In the genomic region with DNA sequence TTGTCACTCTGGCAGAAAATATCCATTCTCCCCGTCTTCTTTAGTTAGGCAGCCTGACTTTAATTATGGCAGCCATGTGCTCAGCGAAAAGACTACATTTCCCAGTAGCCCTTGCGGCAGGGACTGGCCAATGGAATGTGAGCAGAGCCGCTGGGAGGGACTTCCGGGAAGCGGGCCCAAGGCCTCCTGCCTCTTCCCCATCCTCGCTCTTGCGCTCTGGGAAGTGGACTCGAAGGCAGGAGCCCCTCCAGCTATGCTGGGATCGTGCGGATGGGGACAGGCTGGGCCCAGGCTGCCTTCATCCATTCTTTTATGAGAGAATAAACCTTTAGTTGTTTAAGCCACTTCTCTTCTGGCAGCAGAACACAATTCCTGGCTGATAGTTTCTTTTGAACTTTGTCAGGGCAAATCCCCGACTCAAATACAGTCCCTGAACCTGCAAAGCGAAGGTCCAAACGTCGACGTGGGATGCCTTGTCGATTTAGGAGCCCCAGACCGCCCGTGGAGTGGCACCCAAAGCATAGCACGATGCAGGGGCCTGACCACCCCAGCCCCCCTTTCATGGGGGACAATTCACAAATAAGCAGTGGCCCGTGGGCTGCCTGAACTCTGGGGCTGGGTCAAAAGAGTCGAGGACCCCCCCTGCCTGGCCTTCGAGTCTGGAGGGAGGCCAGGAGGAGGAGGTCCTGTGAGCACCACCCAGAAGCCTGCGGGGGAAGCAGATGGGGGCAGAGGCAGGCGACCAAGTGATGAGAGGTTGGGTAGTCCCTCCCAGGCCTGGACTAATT, we compare ENCODE assay signal across 8 cellular contexts. TPM values are rescaled to one million over a fixed set of nuclear protein-coding genes. Genes with fewer than 3 reads are reported as not detected.
A peak's percentile ranks its signal among the peaks of the same experiment; 100 is the strongest.
DNase-seq lines count a peak whose midpoint lies in the region; ATAC-seq, FAIRE-seq and TF ChIP-seq lines count a peak whose summit lies in the region.

No MANE protein-coding gene starts in this region.

- H3K27ac Mint-ChIP-seq in MCF 10A (ENCODE audit: low read depth, unreplicated experiment): peak overlapping the region; percentile 63

- POLR2A ChIA-PET in A673 (lab: Charles Lee; ENCODE audit: low non-redundant PET): no interaction called here
- POLR2A ChIA-PET in MCF 10A (lab: Yijun Ruan, JAX): no interaction called here

- H3K4me1 ChIP-seq in A673 (ENCODE audit: insufficient read depth, low read length, poor library complexity, severe bottlenecking) (no peaks in the 10 kb centered on the region), keratinocyte (ENCODE audit: control insufficient read depth, extremely low read depth, insufficient read depth, low read length) (no peaks in the 10 kb centered on the region)

- H3K27me3 ChIP-seq in A673 (replicated peaks; ENCODE audit: insufficient read depth, low read depth, low read length, poor library complexity) (no peaks in the 10 kb centered on the region), WERI-Rb-1 (ENCODE audit: insufficient read depth, low read depth, severe bottlenecking) (no peaks in the 10 kb centered on the region), keratinocyte (ENCODE audit: control insufficient read depth, extremely low read depth, insufficient read depth, low read length) (no peaks in the 10 kb centered on the region)

- peaks cover 7% of the 10 kb centered on the region for H3K9me3 Mint-ChIP-seq in MCF 10A (ENCODE audit: unreplicated experiment)

- no peaks in the 10 kb centered on the region for H3K27me3 Mint-ChIP-seq in MCF 10A (ENCODE audit: insufficient read depth, unreplicated experiment)

- H3K36me3 ChIP-seq in A673 (ENCODE audit: insufficient read depth, low read length, poor library complexity, severe bottlenecking) (no peaks in the 10 kb centered on the region), WERI-Rb-1 (no peaks in the 10 kb centered on the region), keratinocyte (ENCODE audit: control insufficient read depth in 2 of 2, extremely low read depth in 1 of 2, insufficient read depth in 2 of 2, low read length in 2 of 2) (no peaks in the 10 kb centered on the region)

- H3K9me3 ChIP-seq in A673 (ENCODE audit: low read depth, low read length, poor library complexity, severe bottlenecking): no peaks in the 10 kb centered on the region
- H3K9me3 ChIP-seq in WERI-Rb-1 (ENCODE audit: severe bottlenecking): no peaks in the 10 kb centered on the region
- H3K9me3 ChIP-seq in keratinocyte (ENCODE audit: control insufficient read depth, low read depth, low read length): no peaks in the 10 kb centered on the region

- H3K4me3 Mint-ChIP-seq in MCF 10A (ENCODE audit: unreplicated experiment): no peak overlapping the region

- CTCF ChIA-PET in A673 (lab: Charles Lee) (no interaction called here), MCF 10A (lab: Yijun Ruan, JAX) (interaction anchor here (1.4 to 5.5 kb wide), 4 partner anchors 9 to 135 kb away, joined by 5 to 38 read pairs (median 12); no protein-coding TSS in a partner anchor)

- no peak overlapping the region for H3K4me2 ChIP-seq in keratinocyte (ENCODE audit: control insufficient read depth, extremely low read depth, insufficient read depth, low read depth, low read length)

- H3K4me3 ChIP-seq in A673 (ENCODE audit: low read depth, low read length, poor library complexity, severe bottlenecking) (no peak overlapping the region), WERI-Rb-1 (ENCODE audit: low read depth, low read length) (no peak overlapping the region), keratinocyte (ENCODE audit: control insufficient read depth in 2 of 3, extremely low read depth in 1 of 3, insufficient read depth in 2 of 3, low read depth in 1 of 3, low read length in 3 of 3) (no peak overlapping the region)

- H3K9ac ChIP-seq in keratinocyte (ENCODE audit: control insufficient read depth, extremely low read depth, insufficient read depth, low read length): no peak overlapping the region

- TF ChIP-seq CTCF in A673 (conservative IDR thresholded peaks at IDR 0.05; ENCODE audit: low read depth, low read length): no peak
- no peak for TF ChIP-seq CTCF in WERI-Rb-1 (IDR thresholded peaks at IDR 0.05; ENCODE audit: low read depth, low read length)
- no peak for TF ChIP-seq CTCF in MCF 10A (IDR thresholded peaks at IDR 0.05; ENCODE audit: unreplicated experiment)
- TF ChIP-seq CTCF in keratinocyte (optimal IDR thresholded peaks at IDR 0.05 in 1 of 3, IDR thresholded peaks at IDR 0.05 in 1 of 3, conservative IDR thresholded peaks at IDR 0.05 in 1 of 3; ENCODE audit: extremely low read depth in 1 of 3, insufficient read depth in 2 of 3, low read length in 3 of 3): no peak

- H3K9me1 ChIP-seq in keratinocyte (ENCODE audit: control insufficient read depth, extremely low read depth, insufficient read depth, low read length): no peaks in the 10 kb centered on the region

- intact Hi-C loops in A673 (cut with micrococcal nuclease; ENCODE audit: unreplicated experiment) (no loop called here), MCF 10A (cut with micrococcal nuclease) (no loop called here)

- DNase-seq in A673 (ENCODE audit: low spot score) (peak; percentile 92), NCI-H2227 treated with DMSO at 0.1 percent for 48 hours (lab: John Stamatoyannopoulos, UW) (peak; percentile 34), WERI-Rb-1 (peak; percentile 90), MCF 10A (ENCODE audit: unreplicated experiment) (peak; percentile 90), keratinocyte (ENCODE audit: low read depth, low spot score) (peak; percentile 35)
- peak; percentile 75 to 78 for DNase-seq in stimulated activated CD4-positive, alpha-beta T cell treated with anti-CD3 and anti-CD28 coated beads, Interleukin-1b, Interleukin-23, amount 100 ng/mL, for 4 hours (ENCODE audit: low read depth in 2 of 2)

- H3K36me3 Mint-ChIP-seq in MCF 10A (ENCODE audit: insufficient read depth, unreplicated experiment): no peaks in the 10 kb centered on the region

- no peaks in the 10 kb centered on the region for H3K4me1 Mint-ChIP-seq in MCF 10A (ENCODE audit: insufficient read depth, unreplicated experiment)

- H3K79me2 ChIP-seq in keratinocyte (ENCODE audit: control insufficient read depth, insufficient read depth, low read length): no peaks in the 10 kb centered on the region

- peak; percentile 95 for FAIRE-seq in keratinocyte (lab: Jason Lieb, UNC)

- H2AFZ ChIP-seq in keratinocyte (ENCODE audit: control insufficient read depth, low read length): peak overlapping the region; percentile 86

- no peak overlapping the region for H3K27ac ChIP-seq in A673 (ENCODE audit: low read depth, low read length, poor library complexity, severe bottlenecking)
- H3K27ac ChIP-seq in WERI-Rb-1: peak overlapping the region; percentile 7; the same call in 1 of the 2 replicates
- no peak overlapping the region for H3K27ac ChIP-seq in keratinocyte (ENCODE audit: control insufficient read depth, insufficient read depth, low read length)

- H4K20me1 ChIP-seq in keratinocyte (ENCODE audit: control insufficient read depth, extremely low read depth, insufficient read depth, low read length): no peaks in the 10 kb centered on the region

- dilution Hi-C loops in keratinocyte (cut with MboI; ENCODE audit: extremely low pct_ligation_motif_present, low sequenced_read_pairs): no loop called here

- ATAC-seq in GM18868 (IDR thresholded peaks at IDR 0.05; ENCODE audit: unreplicated experiment) (peak; percentile 88), HG03095 (IDR thresholded peaks at IDR 0.05; ENCODE audit: unreplicated experiment) (peak; percentile 85)

- BruUV-seq in A673 (replicated peaks; lab: Mats Ljungman, UMichigan) (no TSS peak), MCF 10A (replicated peaks; lab: Mats Ljungman, UMichigan) (TSS peak; percentile 83)

RNA-seq across cellular contexts. Expression of a gene that starts 15.6 kb away (rescaled TPM):
- total RNA-seq in A673 (2021): not detected in 2 replicates
- total RNA-seq in MCF 10A (2022): not detected in 2 replicates
- not detected in 3 replicates for polyA plus RNA-seq in keratinocyte
- polyA plus RNA-seq in keratinocyte (2011; ENCODE audit: low read depth): not detected
- polyA plus RNA-seq in keratinocyte (2011; cell fraction: cytosol; rRNA removed): not detected in 2 replicates
- not detected in 2 replicates for polyA plus RNA-seq in keratinocyte (2011; cell fraction: nucleus; rRNA removed)
- not detected in 2 replicates for polyA plus RNA-seq in keratinocyte (2012; ENCODE audit: low replicate concordance)
- not detected in 3 replicates for polyA minus RNA-seq in keratinocyte
- not detected for polyA minus RNA-seq in keratinocyte (2011; cell fraction: cytosol; rRNA and poly(A)+ RNA removed)
- not detected in 2 replicates for polyA minus RNA-seq in keratinocyte (2011; cell fraction: nucleus; rRNA and poly(A)+ RNA removed)

Comparison
In these comparisons a context has a peak if more than half of its experiments do, and no peak if none do; other contexts are left out.
1. DNase-seq: peak in every context shown above with its lines; median percentile 92 in A673; 90 in WERI-Rb-1; 90 in MCF 10A; 76 in stimulated activated CD4-positive, alpha-beta T cell treated with anti-CD3 and anti-CD28 coated beads, Interleukin-1b, Interleukin-23, amount 100 ng/mL, for 4 hours; 35 in keratinocyte; 34 in NCI-H2227 treated with DMSO at 0.1 percent for 48 hours.